ENCODE assay signal across 14 cellular contexts in the genomic region with DNA sequence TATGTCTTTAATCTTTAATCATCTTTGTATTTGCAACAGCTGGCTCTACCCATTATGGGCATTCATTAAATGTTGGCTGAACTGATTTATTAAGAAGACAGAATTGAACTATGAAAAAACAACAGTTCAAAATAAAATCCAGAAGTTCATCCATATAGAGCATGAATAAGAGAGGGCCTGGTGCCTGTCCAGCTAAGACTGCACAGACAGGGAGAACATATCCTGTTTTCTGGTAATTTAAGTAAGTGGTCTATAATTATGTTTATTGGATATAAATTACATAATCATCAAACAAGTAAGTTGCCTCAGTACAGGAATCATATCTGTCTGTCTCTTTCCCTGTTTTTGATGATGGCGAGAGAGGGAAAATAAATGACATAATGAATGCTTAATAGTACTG.
"Had no signal": no experiment of that assay in that cellular context is flagged by ENCODE, and none has a peak within 500 bp of the region (broad histone marks: within the 10 kb centered on the region; RNA-seq: fewer than 3 reads in every experiment).

No MANE protein-coding gene starts in this region.

- H3K4me1 Mint-ChIP-seq: activated CD4-positive, alpha-beta memory T cell treated with anti-CD3 and anti-CD28 coated beads, Interleukin-2, amount 10 ng/mL, durations not matched to agents 7 days and 5 days had no signal

- DNase-seq: activated CD4-positive, alpha-beta memory T cell treated with anti-CD3 and anti-CD28 coated beads, Interleukin-2, amount 10 ng/mL, durations not matched to agents 7 days and 5 days; activated CD4-positive, alpha-beta T cell treated with anti-CD3 and anti-CD28 coated beads for 4 hours; activated effector memory CD4-positive, alpha-beta T cell treated with Interleukin-2 at 50 U/mL for 16 hours; activated naive CD4-positive, alpha-beta T cell treated with anti-CD3 and anti-CD28 coated beads, Interleukin-2, amount 50 U/mL, for 16 hours; activated T-cell treated with anti-CD3 and anti-CD28 coated beads, Interleukin-2, amount 50 U/mL, for 4 hours; immature natural killer cell; lower lobe of right lung; stimulated activated naive CD8-positive, alpha-beta T cell treated with anti-CD3 and anti-CD28 coated beads, Interleukin-15, Interleukin-2, amounts not matched to agents 100 U/mL and 50 U/mL, for 24 hours had no signal

- H3K27ac ChIP-seq: lower lobe of right lung, skin epidermis, suprapubic skin had no signal

- H3K27ac Mint-ChIP-seq: activated CD4-positive, alpha-beta memory T cell treated with anti-CD3 and anti-CD28 coated beads, Interleukin-2, amount 10 ng/mL, durations not matched to agents 7 days and 5 days; immature natural killer cell; mesothelial cell of epicardium; T-helper 1 cell treated with Interleukin-12 subunit alpha and Interleukin-12 subunit beta and Interleukin-4 antibody, amounts not matched to agents 30 μg/mL and 1 μg/mL, for 36 hours; type B pancreatic cell had no signal

- H3K36me3 ChIP-seq: lower lobe of right lung, suprapubic skin had no signal

- H3K9me3 ChIP-seq: lower lobe of right lung, suprapubic skin had no signal

- H3K36me3 Mint-ChIP-seq: immature natural killer cell, mesothelial cell of epicardium had no signal

- H3K9me3 Mint-ChIP-seq: activated CD4-positive, alpha-beta memory T cell treated with anti-CD3 and anti-CD28 coated beads, Interleukin-2, amount 10 ng/mL, durations not matched to agents 7 days and 5 days; activated T-cell treated with anti-CD3 and anti-CD28 coated beads, Interleukin-2, amount 50 U/mL, for 4 hours; immature natural killer cell; mesothelial cell of epicardium; neural crest cell; T-helper 1 cell treated with Interleukin-12 subunit alpha and Interleukin-12 subunit beta and Interleukin-4 antibody, amounts not matched to agents 30 μg/mL and 1 μg/mL, for 36 hours; type B pancreatic cell had no signal

- H3K4me3 Mint-ChIP-seq: activated CD4-positive, alpha-beta memory T cell treated with anti-CD3 and anti-CD28 coated beads, Interleukin-2, amount 10 ng/mL, durations not matched to agents 7 days and 5 days; activated T-cell treated with anti-CD3 and anti-CD28 coated beads, Interleukin-2, amount 50 U/mL, for 4 hours; immature natural killer cell; mesothelial cell of epicardium; neural crest cell; T-helper 1 cell treated with Interleukin-12 subunit alpha and Interleukin-12 subunit beta and Interleukin-4 antibody, amounts not matched to agents 30 μg/mL and 1 μg/mL, for 36 hours; type B pancreatic cell had no signal

- H3K27me3 Mint-ChIP-seq: type B pancreatic cell had no signal

- ATAC-seq: activated T-cell treated with anti-CD3 and anti-CD28 coated beads, Interleukin-2, amount 50 U/mL, for 4 hours; lower lobe of right lung; stimulated activated naive CD8-positive, alpha-beta T cell treated with anti-CD3 and anti-CD28 coated beads, Interleukin-15, Interleukin-2, amounts not matched to agents 100 U/mL and 50 U/mL, for 24 hours had no signal

- H3K27me3 ChIP-seq: suprapubic skin had no signal

- H3K4me3 ChIP-seq: lower lobe of right lung, skin epidermis, suprapubic skin had no signal
